ENCODE assay signal across 17 cellular contexts in genomic region chr2:3329491-3329890, GRCh38.
"Had no signal": no experiment of that assay in that cellular context is flagged by ENCODE, and none has a peak within 500 bp of the region (broad histone marks: within the 10 kb centered on the region; RNA-seq: fewer than 3 reads in every experiment).

No MANE protein-coding gene starts in this region.

- H3K27me3 ChIP-seq: gastrocnemius medialis, heart right ventricle, neutrophil, right atrium auricular region, suprapubic skin, upper lobe of left lung had no signal

- H3K27ac Mint-ChIP-seq: activated naive CD8-positive, alpha-beta T cell treated with anti-CD3 and anti-CD28 coated beads, Interleukin-2, amount 50 U/mL, for 24 hours had no signal

- H3K27ac ChIP-seq: coronary artery, gastrocnemius medialis, heart right ventricle, neutrophil, right atrium auricular region, suprapubic skin, upper lobe of left lung had no signal

- H3K27me3 Mint-ChIP-seq: activated naive CD8-positive, alpha-beta T cell treated with anti-CD3 and anti-CD28 coated beads, Interleukin-2, amount 50 U/mL, for 24 hours had no signal

- H3K4me1 ChIP-seq: gastrocnemius medialis, heart right ventricle, right atrium auricular region, suprapubic skin, upper lobe of left lung had no signal

- H3K4me3 Mint-ChIP-seq: activated naive CD8-positive, alpha-beta T cell treated with anti-CD3 and anti-CD28 coated beads, Interleukin-2, amount 50 U/mL, for 24 hours had no signal

- DNase-seq: activated CD4-positive, alpha-beta T cell treated with anti-CD3 and anti-CD28 coated beads, Interleukin-2, amount 50 U/mL, for 48 hours; activated naive CD8-positive, alpha-beta T cell treated with anti-CD3 and anti-CD28 coated beads, Interleukin-2, amount 50 U/mL, for 24 hours; activated T-cell treated with anti-CD3 and anti-CD28 coated beads, Interleukin-2, amount 50 U/mL, for 48 hours; caudate nucleus; effector CD4-positive, alpha-beta T cell; gastrocnemius medialis; heart right ventricle; left ventricle myocardium superior; mesendoderm; SK-N-SH; small intestine; T-helper 1 cell; upper lobe of left lung had no signal

- ATAC-seq: activated naive CD8-positive, alpha-beta T cell treated with anti-CD3 and anti-CD28 coated beads, Interleukin-2, amount 50 U/mL, for 24 hours; gastrocnemius medialis; heart right ventricle; left ventricle myocardium superior had no signal

- H3K9me3 Mint-ChIP-seq: activated naive CD8-positive, alpha-beta T cell treated with anti-CD3 and anti-CD28 coated beads, Interleukin-2, amount 50 U/mL, for 24 hours had no signal

- H3K4me3 ChIP-seq: coronary artery, gastrocnemius medialis, heart right ventricle, right atrium auricular region, suprapubic skin, upper lobe of left lung had no signal

- H3K4me2 ChIP-seq: SK-N-SH had no signal

- H3K9me3 ChIP-seq: gastrocnemius medialis, heart right ventricle, neutrophil, right atrium auricular region, SK-N-SH, suprapubic skin, upper lobe of left lung had no signal

- H3K4me1 Mint-ChIP-seq: activated naive CD8-positive, alpha-beta T cell treated with anti-CD3 and anti-CD28 coated beads, Interleukin-2, amount 50 U/mL, for 24 hours had no signal

- H3K36me3 ChIP-seq: gastrocnemius medialis, right atrium auricular region had no signal

- H3K9ac ChIP-seq: SK-N-SH had no signal
